In the genomic region with DNA sequence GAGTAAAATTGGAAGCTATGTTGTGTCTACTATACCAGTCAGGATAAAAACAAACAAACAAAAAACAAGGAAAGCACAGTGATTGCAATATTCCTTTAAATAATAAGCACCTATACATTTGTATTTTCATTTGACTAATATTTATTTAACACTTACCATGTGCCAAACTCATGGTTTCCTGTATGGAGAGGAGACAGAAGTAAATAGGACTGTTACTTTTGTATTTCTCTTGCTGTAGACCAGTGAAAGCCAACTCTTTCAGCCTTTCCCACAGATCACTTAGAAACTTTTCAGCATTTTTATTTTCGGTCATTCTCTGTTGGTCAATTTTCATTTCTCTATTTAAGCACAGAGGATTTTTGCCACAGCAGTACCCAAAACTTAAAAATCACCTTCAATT, we compare ENCODE assay signal across 29 cellular contexts.
"Had no signal": no experiment of that assay in that cellular context is flagged by ENCODE, and none has a peak within 500 bp of the region (broad histone marks: within the 10 kb centered on the region; RNA-seq: fewer than 3 reads in every experiment).

No MANE protein-coding gene starts in this region.

- H3K27ac ChIP-seq: adrenal gland, body of pancreas, coronary artery, dorsolateral prefrontal cortex, upper lobe of left lung, VCaP had no signal

- H3K27me3 ChIP-seq: adrenal gland, body of pancreas, dorsolateral prefrontal cortex, upper lobe of left lung had no signal

- DNase-seq: activated CD4-positive, alpha-beta T cell treated with anti-CD3 and anti-CD28 coated beads for 48 hours; activated CD4-positive, alpha-beta T cell treated with anti-CD3 and anti-CD28 coated beads, Interleukin-2, amount 50 U/mL, for 48 hours; activated CD8-positive, alpha-beta memory T cell treated with anti-CD3 and anti-CD28 coated beads for 24 hours; activated effector memory CD4-positive, alpha-beta T cell treated with Interleukin-2 at 50 U/mL for 16 hours; activated naive CD4-positive, alpha-beta T cell treated with Interleukin-2 at 50 U/mL for 16 hours; activated naive CD8-positive, alpha-beta T cell treated with anti-CD3 and anti-CD28 coated beads for 36 hours; aorta; body of pancreas; dorsolateral prefrontal cortex; effector memory CD4-positive, alpha-beta T cell; glutamatergic neuron; hypothalamus; naive B cell; posterior cingulate gyrus; small intestine; stimulated activated CD4-positive, alpha-beta T cell treated with anti-CD3 and anti-CD28 coated beads, Interleukin-4, amount 100 ng/mL, for 4 hours; stimulated activated CD8-positive, alpha-beta memory T cell treated with anti-CD3 and anti-CD28 coated beads, Interleukin-4, amount 100 ng/mL, for 48 hours; stimulated activated naive CD8-positive, alpha-beta T cell treated with anti-CD3 and anti-CD28 coated beads, Interleukin-15, amount 100 ng/mL, for 72 hours; substantia nigra; T-helper 9 cell; upper lobe of left lung had no signal

- H3K4me3 ChIP-seq: adrenal gland, body of pancreas, coronary artery, dorsolateral prefrontal cortex, lung, upper lobe of left lung had no signal

- H3K36me3 ChIP-seq: adrenal gland, upper lobe of left lung had no signal

- ATAC-seq: activated CD4-positive, CD25-positive, alpha-beta regulatory T cell treated with anti-CD3 and anti-CD28 coated beads, Interleukin-2, amount 50 U/mL, for 24 hours; body of pancreas; left lobe of liver; sciatic nerve; stimulated activated memory B cell treated with anti-CD40 and anti-IgM and Interleukin-4, amounts not matched to agents 10 μg/mL and 1 μg/mL and 100 μg/mL, for 72 hours; stimulated activated naive CD8-positive, alpha-beta T cell treated with anti-CD3 and anti-CD28 coated beads, Interleukin-15, amount 100 ng/mL, for 72 hours had no signal

- H3K9me3 ChIP-seq: adrenal gland, body of pancreas, upper lobe of left lung had no signal

- H3K4me1 ChIP-seq: adrenal gland, body of pancreas had no signal
